8 cellular contexts compared by ENCODE assay signal in the genomic region with DNA sequence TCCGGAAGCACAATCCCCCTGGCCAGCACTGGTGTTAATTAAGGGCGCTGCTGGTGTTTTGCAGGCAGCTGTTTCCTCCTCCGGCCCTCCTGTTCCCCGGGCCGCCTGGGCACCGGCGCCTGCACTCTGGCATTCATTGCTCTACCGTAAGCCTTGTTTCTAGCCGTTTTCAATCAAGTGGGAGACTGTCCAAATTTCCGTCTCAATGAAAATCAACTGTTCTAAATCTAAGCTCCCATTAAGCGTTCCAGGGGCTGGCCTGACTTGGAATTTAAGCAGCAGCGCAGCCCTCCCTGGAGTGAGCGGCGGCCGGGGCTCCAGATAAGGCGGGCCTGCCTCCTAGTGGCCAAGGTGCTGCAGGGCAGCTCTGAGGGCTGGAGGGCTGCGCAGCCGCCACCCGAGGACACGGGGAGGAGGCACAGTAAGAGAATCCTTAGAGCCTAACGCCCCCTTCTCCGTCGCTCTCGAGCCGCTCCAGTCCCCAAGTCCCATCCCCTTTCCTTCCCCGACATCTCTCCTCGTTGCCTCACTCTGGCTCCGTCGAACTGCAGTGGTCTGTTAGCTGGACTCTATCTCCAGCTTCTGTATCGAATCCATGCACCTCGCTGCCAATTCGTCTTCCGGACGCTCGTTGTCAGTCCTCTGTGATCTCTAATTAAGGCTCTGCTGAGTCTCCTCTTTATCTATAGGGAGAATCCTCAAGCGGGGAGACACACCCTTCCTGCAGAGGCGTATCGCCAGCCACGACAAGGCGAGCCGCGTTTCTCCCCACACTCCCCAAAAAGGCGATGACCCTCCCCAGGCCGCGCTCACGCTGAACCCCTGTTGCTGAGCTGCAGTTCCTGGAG. TPM values are rescaled to one million over a fixed set of nuclear protein-coding genes. Genes with fewer than 3 reads are reported as not detected.
DNase-seq lines count a peak whose midpoint lies in the region; ATAC-seq and TF ChIP-seq lines count a peak whose summit lies in the region.

No MANE protein-coding gene starts in this region.

- H3K27ac Mint-ChIP-seq in CD8-positive, alpha-beta memory T cell: peak overlapping the region; percentile 62 to 96 (median 92)

- CTCF ChIA-PET in CD8-positive, alpha-beta memory T cell (lab: Charles Lee): interaction anchor here (0.6 to 5.7 kb wide), 67 partner anchors 8 to 288 kb away, joined by 3 to 134 read pairs (median 5); partner anchors contain the start of genes LRRC8B and LRRC8C

- peaks cover 43% of the 10 kb centered on the region for H3K4me1 ChIP-seq in CD8-positive, alpha-beta memory T cell (ENCODE audit: insufficient read depth, low read length)

- DNase-seq in CD8-positive, alpha-beta memory T cell: peak; percentile 75 to 90 (median 82)
- DNase-seq in NOMO-1 treated with dmso at 0.1 percent for 144 hours (lab: John Stamatoyannopoulos, UW; ENCODE audit: unreplicated experiment) (peak; percentile 60), activated T-cell treated with anti-CD3 and anti-CD28 coated beads for 24 hours (ENCODE audit: low read depth) (peak; percentile 86), epithelial cell of proximal tubule (ENCODE audit: low read depth) (no peak), mucosa of gallbladder (ENCODE audit: low spot score) (peak; percentile 84)
- DNase-seq in stimulated activated CD8-positive, alpha-beta memory T cell treated with anti-CD3 and anti-CD28 coated beads, Interleukin-4, amount 100 ng/mL, for 1 hour (ENCODE audit: low read depth in 2 of 2, low spot score in 1 of 2): peak; percentile 64 to 77

- no peaks in the 10 kb centered on the region for H3K27me3 ChIP-seq in CD8-positive, alpha-beta memory T cell (ENCODE audit: insufficient read depth, low read length, poor library complexity, severe bottlenecking)

- H3K9me3 ChIP-seq in CD8-positive, alpha-beta memory T cell (ENCODE audit: low read length): no peaks in the 10 kb centered on the region

- ATAC-seq in GM19438 (IDR thresholded peaks at IDR 0.05; ENCODE audit: low read depth, unreplicated experiment) (peak; percentile 98), HG03571 (IDR thresholded peaks at IDR 0.05; ENCODE audit: unreplicated experiment) (peak; percentile 97)

- no peaks in the 10 kb centered on the region for H3K27me3 Mint-ChIP-seq in CD8-positive, alpha-beta memory T cell

- H3K9me3 Mint-ChIP-seq in CD8-positive, alpha-beta memory T cell: no peaks in the 10 kb centered on the region

- peak overlapping the region; percentile 80 for H3K4me3 ChIP-seq in CD8-positive, alpha-beta memory T cell (ENCODE audit: low read length)
- H3K4me3 ChIP-seq in epithelial cell of proximal tubule (ENCODE audit: low read depth, low read length): peak overlapping the region; percentile 66

- peak; percentile 84 for TF ChIP-seq CTCF in epithelial cell of proximal tubule (conservative IDR thresholded peaks at IDR 0.05; ENCODE audit: low read depth, low read length)

- peak overlapping the region; percentile 48 for H3K27ac ChIP-seq in CD8-positive, alpha-beta memory T cell (ENCODE audit: low read depth, low read length)

- H3K4me3 Mint-ChIP-seq in CD8-positive, alpha-beta memory T cell: peak overlapping the region; percentile 85 to 97 (median 88)

- H3K4me1 Mint-ChIP-seq in CD8-positive, alpha-beta memory T cell: peaks cover 46 to 55% (median 53%) of the 10 kb centered on the region in 3 donors

- H3K36me3 Mint-ChIP-seq in CD8-positive, alpha-beta memory T cell: peaks cover 0 to 2% (median 0%) of the 10 kb centered on the region in 3 donors

- no peaks in the 10 kb centered on the region for H3K36me3 ChIP-seq in CD8-positive, alpha-beta memory T cell (ENCODE audit: insufficient read depth, low read length)

- POLR2A ChIA-PET in CD8-positive, alpha-beta memory T cell (lab: Charles Lee): interaction anchor here (0.6 to 2.8 kb wide), 14 partner anchors 23 to 279 kb away, joined by 3 to 32 read pairs (median 3); partner anchors contain the start of genes LRRC8B and LRRC8C

RNA-seq across cellular contexts. Expression of gene LRRC8D, which starts 57.8 kb away (rescaled TPM):
- 10 to 100 TPM; 39.0 to 41.9 TPM for total RNA-seq in CD8-positive, alpha-beta memory T cell
- 56.3 TPM for polyA plus RNA-seq in CD8-positive, alpha-beta memory T cell
- total RNA-seq in epithelial cell of proximal tubule (27.1 and 33.8 TPM in 2 replicates), mucosa of gallbladder (26.5 TPM)
